ENCODE assay signal across 26 cellular contexts in the genomic region with DNA sequence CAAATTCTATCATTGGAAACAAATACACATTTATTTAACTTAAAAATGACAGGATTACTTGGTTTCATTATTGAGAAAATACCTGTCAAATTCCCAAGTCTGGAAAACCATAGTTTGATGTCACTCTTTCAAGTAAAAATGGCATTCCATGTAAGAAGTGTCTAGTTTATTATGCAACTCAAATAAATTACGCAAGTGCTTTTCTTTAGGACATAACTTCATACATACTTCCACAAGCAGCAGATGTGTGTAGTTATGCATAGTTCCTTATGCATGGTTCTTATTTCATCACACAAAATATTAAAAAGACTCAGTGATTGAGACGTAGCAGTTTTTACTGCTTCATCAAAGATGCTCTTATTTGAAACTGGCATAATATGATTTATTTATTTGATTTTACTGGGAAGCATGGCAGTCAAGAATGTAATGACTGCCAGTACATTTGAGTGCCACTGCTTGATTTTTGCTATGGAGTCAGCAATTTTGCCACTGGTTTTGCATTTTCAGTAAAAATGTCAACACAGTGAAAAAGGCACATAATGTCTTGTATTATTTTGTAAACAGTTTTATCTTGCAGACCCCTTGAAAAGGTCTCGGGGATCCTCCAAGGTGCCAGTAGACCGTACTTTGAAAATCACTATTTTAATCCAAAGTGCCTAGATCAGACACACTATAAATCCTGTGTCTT.
DNase-seq lines count a peak whose midpoint lies in the region; ATAC-seq, FAIRE-seq and TF ChIP-seq lines count a peak whose summit lies in the region.
"Had no signal": no experiment of that assay in that cellular context is flagged by ENCODE, and none has a peak within 500 bp of the region (broad histone marks: within the 10 kb centered on the region; RNA-seq: fewer than 3 reads in every experiment).

No MANE protein-coding gene starts in this region.

- no peak for ATAC-seq in A549
- no peak for ATAC-seq in HG03039 (IDR thresholded peaks at IDR 0.05; ENCODE audit: unreplicated experiment)
- ATAC-seq: activated CD4-positive, alpha-beta T cell treated with anti-CD3 and anti-CD28 coated beads for 36 hours; foreskin keratinocyte; heart right ventricle; T-helper 17 cell had no signal

- DNase-seq in A549 (ENCODE audit: low read depth in 1 of 2, low spot score in 1 of 2) (no peak), GM03348 (ENCODE audit: low spot score) (peak; percentile 32), SK-N-MC (ENCODE audit: low read depth, low spot score) (no peak), fibroblast of pulmonary artery (ENCODE audit: low read depth) (peak; percentile 67), cortex of kidney (lab: John Stamatoyannopoulos, UW) (no peak), SKM-1 treated with dmso at 0.1 percent for 144 hours (lab: John Stamatoyannopoulos, UW; ENCODE audit: unreplicated experiment) (no peak)
- no peak for DNase-seq in effector CD4-positive, alpha-beta T cell
- DNase-seq: activated CD4-positive, alpha-beta T cell treated with anti-CD3 and anti-CD28 coated beads for 36 hours; activated naive CD4-positive, alpha-beta T cell; activated T-cell treated with anti-CD3 and anti-CD28 coated beads, Interleukin-2, amount 50 U/mL, for 24 hours; adrenal gland; brain microvascular endothelial cell; foreskin keratinocyte; heart right ventricle; mesendoderm; NCI-H1436 treated with DMSO at 0.1 percent for 48 hours; NCI-H510A treated with DMSO at 0.1 percent for 48 hours; NK-92 treated with Interleukin-12 subunit alpha and Interleukin-12 subunit beta, amount 100 ng/mL, for 24 hours; T-helper 17 cell; upper lobe of left lung had no signal

- CTCF ChIA-PET in A549 (lab: Yijun Ruan, JAX) = no interaction called here

- no peak overlapping the region for H3K4me2 ChIP-seq in A549

- peaks cover 16% of the 10 kb centered on the region for H3K36me3 ChIP-seq in SK-N-MC (ENCODE audit: insufficient read depth, low read length)
- H3K36me3 ChIP-seq: brain microvascular endothelial cell had no signal

- WGBS in A549 (ENCODE audit: missing lambda C conversion rate) = 91% methylated on average over 4 of the region's 4 CpGs

- no peak for TF ChIP-seq CTCF in A549 (IDR thresholded peaks at IDR 0.05)
- TF ChIP-seq CTCF in fibroblast of pulmonary artery (IDR thresholded peaks at IDR 0.05; ENCODE audit: low read length, missing control alignments) = no peak

- no peak overlapping the region for H3K27ac ChIP-seq in A549
- 0 out of 2 replicates have a peak overlapping the region, but pooled peaks have one; percentile 29 for H3K27ac ChIP-seq in SK-N-MC
- H3K27ac ChIP-seq: adrenal gland, brain microvascular endothelial cell, C4-2B, foreskin keratinocyte, heart right ventricle, neutrophil, skin epidermis, upper lobe of left lung had no signal

- H3K4me1 ChIP-seq in A549 = peaks cover 4% of the 10 kb centered on the region; the same call in 1 of the 3 replicates
- H3K4me1 ChIP-seq: adrenal gland had no signal

- FAIRE-seq in A549 (lab: Jason Lieb, UNC) = no peak
- FAIRE-seq: endometrium, RCC 7860 had no signal

- H3K4me3 ChIP-seq in A549 (no peak overlapping the region), SK-N-MC (0 out of 2 replicates have a peak overlapping the region, but pooled peaks have one; percentile 6), fibroblast of pulmonary artery (replicated peaks; ENCODE audit: low read depth, low read length) (no peak overlapping the region)
- H3K4me3 ChIP-seq: adrenal gland, heart right ventricle, skin epidermis, upper lobe of left lung had no signal

- TF ChIP-seq RAD21 in A549 (conservative IDR thresholded peaks at IDR 0.05 in 1 of 2, IDR thresholded peaks at IDR 0.05 in 1 of 2) = no peak

- no peaks in the 10 kb centered on the region for H3K9me3 ChIP-seq in A549
- no peaks in the 10 kb centered on the region for H3K9me3 ChIP-seq in SK-N-MC (ENCODE audit: low read depth, low read length)
- H3K9me3 ChIP-seq: adrenal gland, heart right ventricle, neutrophil, upper lobe of left lung had no signal

- no peak for TF ChIP-seq EP300 in A549 (IDR thresholded peaks at IDR 0.05)

- no peak for TF ChIP-seq POLR2A in A549 (IDR thresholded peaks at IDR 0.05; ENCODE audit: low read length)

- H3K9ac ChIP-seq in SK-N-MC (ENCODE audit: insufficient read length) = no peak overlapping the region

- POLR2A ChIA-PET in A549 (lab: Yijun Ruan, JAX) = no interaction called here

TF ChIP-seq in A549, 52 proteins besides CTCF, POLR2A, EP300 and RAD21:
- TF ChIP-seq, protein P1, sequence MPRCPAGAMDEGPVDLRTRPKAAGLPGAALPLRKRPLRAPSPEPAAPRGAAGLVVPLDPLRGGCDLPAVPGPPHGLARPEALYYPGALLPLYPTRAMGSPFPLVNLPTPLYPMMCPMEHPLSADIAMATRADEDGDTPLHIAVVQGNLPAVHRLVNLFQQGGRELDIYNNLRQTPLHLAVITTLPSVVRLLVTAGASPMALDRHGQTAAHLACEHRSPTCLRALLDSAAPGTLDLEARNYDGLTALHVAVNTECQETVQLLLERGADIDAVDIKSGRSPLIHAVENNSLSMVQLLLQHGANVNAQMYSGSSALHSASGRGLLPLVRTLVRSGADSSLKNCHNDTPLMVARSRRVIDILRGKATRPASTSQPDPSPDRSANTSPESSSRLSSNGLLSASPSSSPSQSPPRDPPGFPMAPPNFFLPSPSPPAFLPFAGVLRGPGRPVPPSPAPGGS (IDR thresholded peaks at IDR 0.05) = no peak
- TF ChIP-seq CHD4 (IDR thresholded peaks at IDR 0.05; ENCODE audit: borderline replicate concordance) (no peak), CEBPB (IDR thresholded peaks at IDR 0.05) (peak; percentile 53 to 68)
TF ChIP-seq in A549: peak in this region for 1.

Comparison
In these comparisons a context has a peak if more than half of its experiments do, and no peak if none do; other contexts are left out.
1. DNase-seq: peak in GM03348 (single experiment) and fibroblast of pulmonary artery (single experiment); none in A549 (0 of 2), SK-N-MC (single experiment), effector CD4-positive, alpha-beta T cell (single experiment), cortex of kidney (single experiment) and SKM-1 treated with dmso at 0.1 percent for 144 hours (single experiment).